16 cellular contexts compared by ENCODE assay signal in genomic region chr6:81770395-81770794, GRCh38. TPM values are rescaled to one million over a fixed set of nuclear protein-coding genes. Genes with fewer than 3 reads are reported as not detected.
A peak's percentile ranks its signal among the peaks of the same experiment; 100 is the strongest.
DNase-seq lines count a peak whose midpoint lies in the region; ATAC-seq, FAIRE-seq and TF ChIP-seq lines count a peak whose summit lies in the region.
"Had no signal": no experiment of that assay in that cellular context is flagged by ENCODE, and none has a peak within 500 bp of the region (broad histone marks: within the 10 kb centered on the region; RNA-seq: fewer than 3 reads in every experiment).

No MANE protein-coding gene starts in this region.

- H3K4me1 ChIP-seq in adipocyte (ENCODE audit: control insufficient read depth, insufficient read depth, low read length): peaks cover 25% of the 10 kb centered on the region

- H3K4me3 Mint-ChIP-seq in type B pancreatic cell: no peak overlapping the region
- H3K4me3 Mint-ChIP-seq: B cell; CD4-positive, CD25-positive, alpha-beta regulatory T cell had no signal

- H3K36me3 Mint-ChIP-seq in type B pancreatic cell: no peaks in the 10 kb centered on the region
- H3K36me3 Mint-ChIP-seq: CD4-positive, CD25-positive, alpha-beta regulatory T cell had no signal

- no peaks in the 10 kb centered on the region for H3K27me3 Mint-ChIP-seq in type B pancreatic cell
- H3K27me3 Mint-ChIP-seq: CD4-positive, CD25-positive, alpha-beta regulatory T cell had no signal

- DNase-seq in NOMO-1 treated with DMSO at 0.1 percent for 48 hours (lab: John Stamatoyannopoulos, UW; ENCODE audit: unreplicated experiment) (peak; percentile 13), NOMO-1 treated with dmso at 0.1 percent for 144 hours (lab: John Stamatoyannopoulos, UW; ENCODE audit: unreplicated experiment) (no peak), NCI-H82 (lab: John Stamatoyannopoulos, UW) (peak; percentile 65), adipocyte (ENCODE audit: low read depth) (peak; percentile 9), type B pancreatic cell (ENCODE audit: extremely low spot score, unreplicated experiment) (no peak), frontal cortex (ENCODE audit: low spot score in 2 of 2) (no peak), amygdala (lab: John Stamatoyannopoulos, UW) (no peak)
- DNase-seq: Caco-2; CD4-positive, CD25-positive, alpha-beta regulatory T cell; KG1; MM.1S; NCI-H1417 treated with DMSO at 0.1 percent for 48 hours; NCI-H748 treated with DMSO at 0.1 percent for 48 hours; SJCRH30 had no signal

- H3K4me1 Mint-ChIP-seq in type B pancreatic cell (ENCODE audit: unreplicated experiment): peaks cover 43% of the 10 kb centered on the region
- H3K4me1 Mint-ChIP-seq: B cell; CD4-positive, CD25-positive, alpha-beta regulatory T cell had no signal

- no peak overlapping the region for H3K4me3 ChIP-seq in adipocyte (ENCODE audit: low read length)
- H3K4me3 ChIP-seq: SJCRH30 had no signal

- no peak for TF ChIP-seq CTCF in type B pancreatic cell (conservative IDR thresholded peaks at IDR 0.05)

- H3K36me3 ChIP-seq in adipocyte (ENCODE audit: control insufficient read depth, insufficient read depth, low read length, severe bottlenecking): no peaks in the 10 kb centered on the region
- H3K36me3 ChIP-seq: SJCRH30 had no signal

- no peak overlapping the region for H3K9ac ChIP-seq in adipocyte (ENCODE audit: low read length)

- H3K9me3 Mint-ChIP-seq in type B pancreatic cell: no peaks in the 10 kb centered on the region
- H3K9me3 Mint-ChIP-seq: CD4-positive, CD25-positive, alpha-beta regulatory T cell had no signal

- no peak for FAIRE-seq in frontal cortex (lab: Jason Lieb, UNC)

- no peaks in the 10 kb centered on the region for H3K9me3 ChIP-seq in adipocyte (ENCODE audit: control insufficient read depth, low read length)
- H3K9me3 ChIP-seq: Caco-2, SJCRH30 had no signal

- peak overlapping the region; percentile 88 for H3K27ac Mint-ChIP-seq in type B pancreatic cell
- H3K27ac Mint-ChIP-seq: B cell; CD4-positive, CD25-positive, alpha-beta regulatory T cell had no signal

- no peak for ATAC-seq in HG02678 (IDR thresholded peaks at IDR 0.05; ENCODE audit: unreplicated experiment)

- H3K27me3 ChIP-seq in adipocyte (replicated peaks; ENCODE audit: control insufficient read depth, insufficient read depth, low read length): no peaks in the 10 kb centered on the region
- H3K27me3 ChIP-seq: SJCRH30 had no signal

RNA-seq across cellular contexts. Expression of gene TENT5A, which starts 17.9 kb away (rescaled TPM):
- total RNA-seq in type B pancreatic cell (ENCODE audit: low replicate concordance): 23.0 and 50.9 TPM in 2 replicates
- total RNA-seq in frontal cortex: 4.1 TPM

Comparison
In these comparisons a context has a peak if more than half of its experiments do, and no peak if none do; other contexts are left out.
1. DNase-seq: peak in NOMO-1 treated with DMSO at 0.1 percent for 48 hours (single experiment), NCI-H82 (single experiment) and adipocyte (single experiment); none in NOMO-1 treated with dmso at 0.1 percent for 144 hours (single experiment), type B pancreatic cell (single experiment), frontal cortex (0 of 2) and amygdala (0 of 56).